Comparison of ENCODE assay signal across 1 cellular context in genomic region chr20:36866681-36867485, GRCh38.
TF ChIP-seq lines count a peak whose summit lies in the region.

No MANE protein-coding gene starts in this region.

TF ChIP-seq in K562, 482 proteins besides CTCF, POLR2A, EP300 and RAD21 (continued from another document):
- no peak for TF ChIP-seq SIN3A (IDR thresholded peaks at IDR 0.05; ENCODE audit: borderline replicate concordance in 2 of 2, control insufficient read depth in 1 of 2, low read depth in 2 of 2, low read length in 2 of 2)
- no peak for TF ChIP-seq THAP12 (CRISPR knock-in tag; IDR thresholded peaks at IDR 0.05)
- TF ChIP-seq CBX2 (IDR thresholded peaks at IDR 0.05; ENCODE audit: insufficient read depth, low read length, poor library complexity, severe bottlenecking): no peak
- TF ChIP-seq RCOR1 (IDR thresholded peaks at IDR 0.05; ENCODE audit: borderline replicate concordance in 1 of 2, low read depth in 2 of 2, low read length in 2 of 2): no peak
- TF ChIP-seq ZFP36 (IDR thresholded peaks at IDR 0.05; ENCODE audit: low read depth, low read length, partially characterized antibody): peak; percentile 81
- TF ChIP-seq ZBTB17 (CRISPR knock-in tag; IDR thresholded peaks at IDR 0.05): no peak
- no peak for TF ChIP-seq IRF2 (CRISPR knock-in tag; IDR thresholded peaks at IDR 0.05)
- no peak for TF ChIP-seq PTBP1 (IDR thresholded peaks at IDR 0.05; ENCODE audit: low read depth, low read length)
- TF ChIP-seq ZNF41 (CRISPR knock-in tag; conservative IDR thresholded peaks at IDR 0.05): no peak
- no peak for TF ChIP-seq ID3 (CRISPR knock-in tag; IDR thresholded peaks at IDR 0.05)
- no peak for TF ChIP-seq ID3 (tag; IDR thresholded peaks at IDR 0.05)
- TF ChIP-seq BCLAF1 (IDR thresholded peaks at IDR 0.05; ENCODE audit: borderline replicate concordance in 1 of 2, control insufficient read depth in 1 of 2, low read depth in 2 of 2, low read length in 1 of 2): no peak
- no peak for TF ChIP-seq FOS (IDR thresholded peaks at IDR 0.05; ENCODE audit: extremely low read depth, insufficient read length)
- TF ChIP-seq EZH2 (IDR thresholded peaks at IDR 0.05; ENCODE audit: borderline replicate concordance, low read depth, low read length): no peak
- TF ChIP-seq ZNF407 (IDR thresholded peaks at IDR 0.05; ENCODE audit: low read depth): no peak
- no peak for TF ChIP-seq TFAM (CRISPR knock-in tag; conservative IDR thresholded peaks at IDR 0.05)
- no peak for TF ChIP-seq IRF9 (tag; IDR thresholded peaks at IDR 0.05)
- TF ChIP-seq TFE3 (CRISPR knock-in tag; IDR thresholded peaks at IDR 0.05): no peak
